In the genomic region with DNA sequence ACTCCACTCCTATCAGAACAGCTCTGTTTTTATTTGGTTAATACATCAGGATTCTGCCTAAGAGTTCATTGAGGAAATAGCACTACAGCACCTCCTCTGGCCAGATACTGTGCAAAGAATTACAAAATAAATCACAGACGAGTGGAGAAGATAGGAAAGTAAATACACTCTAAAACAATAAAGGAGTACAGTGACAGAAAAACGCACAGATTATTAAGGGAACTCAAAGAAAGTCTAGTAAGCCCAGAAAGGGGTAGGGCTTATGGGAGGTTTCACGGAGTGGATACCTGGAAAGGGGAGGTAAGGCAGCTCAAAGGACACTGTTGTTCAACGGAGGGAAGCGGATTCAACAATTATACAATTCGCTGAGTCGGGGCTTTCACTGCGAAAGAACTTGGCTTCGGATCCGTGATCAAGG, we compare ENCODE assay signal across 1 cellular context.
A peak's percentile ranks its signal among the peaks of the same experiment; 100 is the strongest.
TF ChIP-seq lines count a peak whose summit lies in the region.

No MANE protein-coding gene starts in this region.

TF ChIP-seq in H1, 55 proteins besides CTCF, POLR2A, EP300 and RAD21:
- TF ChIP-seq SIN3A (conservative IDR thresholded peaks at IDR 0.05 in 1 of 2, IDR thresholded peaks at IDR 0.05 in 1 of 2; ENCODE audit: low read depth in 1 of 2, low read length in 2 of 2) (no peak), PHF8 (conservative IDR thresholded peaks at IDR 0.05; ENCODE audit: low read depth, low read length) (peak; percentile 7; the same call in 1 of the 2 replicates)
